Comparison of ENCODE assay signal across 9 cellular contexts in genomic region chr19:35143231-35143715, GRCh38. TPM values are rescaled to one million over a fixed set of nuclear protein-coding genes. Genes with fewer than 3 reads are reported as not detected.
DNase-seq lines count a peak whose midpoint lies in the region; ATAC-seq and TF ChIP-seq lines count a peak whose summit lies in the region.
"Had no signal": no experiment of that assay in that cellular context is flagged by ENCODE, and none has a peak within 500 bp of the region (broad histone marks: within the 10 kb centered on the region; RNA-seq: fewer than 3 reads in every experiment).

Gene FXYD7 (plus strand): TSS chr19:35143255. CDS start chr19:35143334, 79 bp downstream.

- H3K27me3 ChIP-seq in CD8-positive, alpha-beta T cell (ENCODE audit: insufficient read depth, low read length) = no peaks in the 10 kb centered on the region

- H3K4me3 Mint-ChIP-seq in CD8-positive, alpha-beta T cell = peak within 1 kb of the TSS; percentile 82
- H3K4me3 Mint-ChIP-seq in nephron progenitor cell = peak within 1 kb of the TSS; percentile 54

- intact Hi-C loops in CD8-positive, alpha-beta T cell (cut with DNase I, micrococcal nuclease) = loop anchor here (1.0 to 5.0 kb wide), 6 partner anchors 68 to 324 kb away; partner anchors contain the start of gene USF2 (in 1 of the 2)
- intact Hi-C loops in posterior vena cava (cut with DNase I) = loop anchor here in 1 of 2 donors (10.0 kb wide), 1 partner anchor 122 kb away; the partner anchor contains the start of gene USF2

- H3K36me3 Mint-ChIP-seq in CD8-positive, alpha-beta T cell = no peaks in the 10 kb centered on the region
- no peaks in the 10 kb centered on the region for H3K36me3 Mint-ChIP-seq in nephron progenitor cell (ENCODE audit: low read depth)

- ATAC-seq in CD8-positive, alpha-beta T cell = no peak
- ATAC-seq in HG03097 (IDR thresholded peaks at IDR 0.05; ENCODE audit: low FRiP score, unreplicated experiment) (no peak), HG03460 (IDR thresholded peaks at IDR 0.05; ENCODE audit: unreplicated experiment) (no peak)

- no peaks in the 10 kb centered on the region for H3K9me3 Mint-ChIP-seq in CD8-positive, alpha-beta T cell
- H3K9me3 Mint-ChIP-seq in nephron progenitor cell = no peaks in the 10 kb centered on the region

- DNase-seq in CD8-positive, alpha-beta T cell = peak in 2 of 7 experiments; percentile 17 to 22
- DNase-seq in caudate nucleus (lab: John Stamatoyannopoulos, UW) = peak in 20 of 61 donors; percentile 12 to 64 (median 38)
- DNase-seq in nephron progenitor cell = peak; percentile 56
- DNase-seq in posterior vena cava (ENCODE audit: low spot score) = no peak
- DNase-seq in DMS114 treated with DMSO at 0.1 percent for 48 hours (lab: John Stamatoyannopoulos, UW; ENCODE audit: unreplicated experiment) = no peak

- peak within 1 kb of the TSS; percentile 49 for H3K27ac Mint-ChIP-seq in CD8-positive, alpha-beta T cell
- H3K27ac Mint-ChIP-seq in nephron progenitor cell = no peak within 1 kb of the TSS

- H3K4me3 ChIP-seq in CD8-positive, alpha-beta T cell (ENCODE audit: low read depth, low read length) = peak within 1 kb of the TSS; percentile 53

- H3K27ac ChIP-seq in CD8-positive, alpha-beta T cell (ENCODE audit: low read depth, low read length) = no peak within 1 kb of the TSS
- peak within 1 kb of the TSS; percentile 44 for H3K27ac ChIP-seq in caudate nucleus (ENCODE audit: low read depth, low read length)

- CTCF ChIA-PET in CD8-positive, alpha-beta T cell (lab: Charles Lee) = interaction anchor here (0.7 to 4.8 kb wide), 11 partner anchors 10 to 325 kb away, joined by 3 to 32 read pairs (median 3); partner anchors contain the start of gene FXYD5

- H3K4me1 Mint-ChIP-seq in CD8-positive, alpha-beta T cell (ENCODE audit: low read depth) = peaks cover 40% of the 10 kb centered on the region
- peaks cover 44% of the 10 kb centered on the region for H3K4me1 Mint-ChIP-seq in nephron progenitor cell

- no peaks in the 10 kb centered on the region for H3K36me3 ChIP-seq in CD8-positive, alpha-beta T cell (ENCODE audit: insufficient read depth, low read length)

- peaks cover 43% of the 10 kb centered on the region for H3K4me1 ChIP-seq in CD8-positive, alpha-beta T cell (ENCODE audit: insufficient read depth, low read length)

- POLR2A ChIA-PET in CD8-positive, alpha-beta T cell (lab: Charles Lee) = interaction anchor here (0.8 to 3.0 kb wide), 3 partner anchors 11 to 68 kb away, joined by 4 to 12 read pairs (median 5); partner anchors contain the start of gene FXYD5

- no peaks in the 10 kb centered on the region for H3K27me3 Mint-ChIP-seq in CD8-positive, alpha-beta T cell (ENCODE audit: low read depth)
- H3K27me3 Mint-ChIP-seq in nephron progenitor cell (ENCODE audit: low read depth, poor library complexity) = peaks cover 60% of the 10 kb centered on the region

- no peaks in the 10 kb centered on the region for H3K9me3 ChIP-seq in CD8-positive, alpha-beta T cell (ENCODE audit: low read length)

- peak; percentile 26 for TF ChIP-seq CTCF in CD8-positive, alpha-beta T cell (IDR thresholded peaks at IDR 0.05)
- TF ChIP-seq CTCF in LNCAP (IDR thresholded peaks at IDR 0.05) (peak; percentile 23; the same call in 1 of the 2 replicates), nephron progenitor cell (IDR thresholded peaks at IDR 0.05) (no peak)

RNA-seq across cellular contexts. Expression of gene FXYD7, which starts in this region (rescaled TPM):
- total RNA-seq in CD8-positive, alpha-beta T cell = 10 to 100 TPM; 12.1 to 13.5 TPM
- total RNA-seq in posterior vena cava = under 1 TPM in 1 of 2 donors, not detected in 1; 0.43 TPM
- total RNA-seq: pulmonary artery endothelial cell had no signal

Comparison
In these comparisons a context has a peak if more than half of its experiments do, and no peak if none do; other contexts are left out.
1. RNA of gene FXYD7 (total RNA-seq): 12.1 to 13.5 TPM in CD8-positive, alpha-beta T cell; 0.43 TPM in posterior vena cava; every median in the first group is over 4 times any median in the second.